ENCODE assay signal across 1 cellular context in the genomic region with DNA sequence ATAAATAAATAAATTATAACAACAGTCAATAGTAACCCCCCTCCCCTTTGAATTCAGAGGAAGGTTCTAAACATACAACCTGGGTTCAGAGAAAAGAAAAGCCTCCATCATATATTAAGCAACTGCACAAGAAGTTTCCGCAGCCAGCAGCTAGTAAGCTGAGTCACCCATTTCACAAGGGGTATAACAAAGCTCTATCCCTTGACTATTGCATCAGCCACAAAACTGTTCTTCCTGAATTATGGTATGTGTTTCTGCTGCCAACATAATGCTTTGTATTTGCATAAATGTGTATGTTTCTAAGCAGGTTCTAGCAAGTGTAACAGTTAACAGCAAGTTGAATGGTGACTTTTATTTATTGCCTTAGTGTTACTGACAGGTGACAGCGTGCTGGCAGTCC.
TF ChIP-seq lines count a peak whose summit lies in the region.

No MANE protein-coding gene starts in this region.

TF ChIP-seq in GM23338, 12 proteins besides CTCF, POLR2A, EP300 and RAD21 (continued from another document):
- TF ChIP-seq, protein P1, sequence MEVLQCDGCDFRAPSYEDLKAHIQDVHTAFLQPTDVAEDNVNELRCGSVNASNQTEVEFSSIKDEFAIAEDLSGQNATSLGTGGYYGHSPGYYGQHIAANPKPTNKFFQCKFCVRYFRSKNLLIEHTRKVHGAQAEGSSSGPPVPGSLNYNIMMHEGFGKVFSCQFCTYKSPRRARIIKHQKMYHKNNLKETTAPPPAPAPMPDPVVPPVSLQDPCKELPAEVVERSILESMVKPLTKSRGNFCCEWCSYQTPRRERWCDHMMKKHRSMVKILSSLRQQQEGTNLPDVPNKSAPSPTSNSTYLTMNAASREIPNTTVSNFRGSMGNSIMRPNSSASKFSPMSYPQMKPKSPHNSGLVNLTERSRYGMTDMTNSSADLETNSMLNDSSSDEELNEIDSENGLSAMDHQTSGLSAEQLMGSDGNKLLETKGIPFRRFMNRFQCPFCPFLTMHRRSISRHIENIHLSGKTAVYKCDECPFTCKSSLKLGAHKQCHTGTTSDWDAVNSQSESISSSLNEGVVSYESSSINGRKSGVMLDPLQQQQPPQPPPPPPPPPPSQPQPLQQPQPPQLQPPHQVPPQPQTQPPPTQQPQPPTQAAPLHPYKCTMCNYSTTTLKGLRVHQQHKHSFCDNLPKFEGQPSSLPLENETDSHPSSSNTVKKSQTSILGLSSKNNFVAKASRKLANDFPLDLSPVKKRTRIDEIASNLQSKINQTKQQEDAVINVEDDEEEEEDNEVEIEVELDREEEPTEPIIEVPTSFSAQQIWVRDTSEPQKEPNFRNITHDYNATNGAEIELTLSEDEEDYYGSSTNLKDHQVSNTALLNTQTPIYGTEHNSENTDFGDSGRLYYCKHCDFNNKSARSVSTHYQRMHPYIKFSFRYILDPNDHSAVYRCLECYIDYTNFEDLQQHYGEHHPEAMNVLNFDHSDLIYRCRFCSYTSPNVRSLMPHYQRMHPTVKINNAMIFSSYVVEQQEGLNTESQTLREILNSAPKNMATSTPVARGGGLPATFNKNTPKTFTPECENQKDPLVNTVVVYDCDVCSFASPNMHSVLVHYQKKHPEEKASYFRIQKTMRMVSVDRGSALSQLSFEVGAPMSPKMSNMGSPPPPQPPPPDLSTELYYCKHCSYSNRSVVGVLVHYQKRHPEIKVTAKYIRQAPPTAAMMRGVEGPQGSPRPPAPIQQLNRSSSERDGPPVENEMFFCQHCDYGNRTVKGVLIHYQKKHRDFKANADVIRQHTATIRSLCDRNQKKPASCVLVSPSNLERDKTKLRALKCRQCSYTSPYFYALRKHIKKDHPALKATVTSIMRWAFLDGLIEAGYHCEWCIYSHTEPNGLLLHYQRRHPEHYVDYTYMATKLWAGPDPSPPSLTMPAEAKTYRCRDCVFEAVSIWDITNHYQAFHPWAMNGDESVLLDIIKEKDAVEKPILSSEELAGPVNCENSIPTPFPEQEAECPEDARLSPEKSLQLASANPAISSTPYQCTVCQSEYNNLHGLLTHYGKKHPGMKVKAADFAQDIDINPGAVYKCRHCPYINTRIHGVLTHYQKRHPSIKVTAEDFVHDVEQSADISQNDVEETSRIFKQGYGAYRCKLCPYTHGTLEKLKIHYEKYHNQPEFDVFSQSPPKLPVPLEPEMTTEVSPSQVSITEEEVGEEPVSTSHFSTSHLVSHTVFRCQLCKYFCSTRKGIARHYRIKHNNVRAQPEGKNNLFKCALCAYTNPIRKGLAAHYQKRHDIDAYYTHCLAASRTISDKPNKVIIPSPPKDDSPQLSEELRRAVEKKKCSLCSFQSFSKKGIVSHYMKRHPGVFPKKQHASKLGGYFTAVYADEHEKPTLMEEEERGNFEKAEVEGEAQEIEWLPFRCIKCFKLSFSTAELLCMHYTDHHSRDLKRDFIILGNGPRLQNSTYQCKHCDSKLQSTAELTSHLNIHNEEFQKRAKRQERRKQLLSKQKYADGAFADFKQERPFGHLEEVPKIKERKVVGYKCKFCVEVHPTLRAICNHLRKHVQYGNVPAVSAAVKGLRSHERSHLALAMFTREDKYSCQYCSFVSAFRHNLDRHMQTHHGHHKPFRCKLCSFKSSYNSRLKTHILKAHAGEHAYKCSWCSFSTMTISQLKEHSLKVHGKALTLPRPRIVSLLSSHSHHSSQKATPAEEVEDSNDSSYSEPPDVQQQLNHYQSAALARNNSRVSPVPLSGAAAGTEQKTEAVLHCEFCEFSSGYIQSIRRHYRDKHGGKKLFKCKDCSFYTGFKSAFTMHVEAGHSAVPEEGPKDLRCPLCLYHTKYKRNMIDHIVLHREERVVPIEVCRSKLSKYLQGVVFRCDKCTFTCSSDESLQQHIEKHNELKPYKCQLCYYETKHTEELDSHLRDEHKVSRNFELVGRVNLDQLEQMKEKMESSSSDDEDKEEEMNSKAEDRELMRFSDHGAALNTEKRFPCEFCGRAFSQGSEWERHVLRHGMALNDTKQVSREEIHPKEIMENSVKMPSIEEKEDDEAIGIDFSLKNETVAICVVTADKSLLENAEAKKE (CRISPR knock-in tag; IDR thresholded peaks at IDR 0.05), result no peak
- TF ChIP-seq, protein P2, sequence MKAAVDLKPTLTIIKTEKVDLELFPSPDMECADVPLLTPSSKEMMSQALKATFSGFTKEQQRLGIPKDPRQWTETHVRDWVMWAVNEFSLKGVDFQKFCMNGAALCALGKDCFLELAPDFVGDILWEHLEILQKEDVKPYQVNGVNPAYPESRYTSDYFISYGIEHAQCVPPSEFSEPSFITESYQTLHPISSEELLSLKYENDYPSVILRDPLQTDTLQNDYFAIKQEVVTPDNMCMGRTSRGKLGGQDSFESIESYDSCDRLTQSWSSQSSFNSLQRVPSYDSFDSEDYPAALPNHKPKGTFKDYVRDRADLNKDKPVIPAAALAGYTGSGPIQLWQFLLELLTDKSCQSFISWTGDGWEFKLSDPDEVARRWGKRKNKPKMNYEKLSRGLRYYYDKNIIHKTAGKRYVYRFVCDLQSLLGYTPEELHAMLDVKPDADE (IDR thresholded peaks at IDR 0.05), result no peak
- TF ChIP-seq EZH2phosphoT487 (IDR thresholded peaks at IDR 0.05; ENCODE audit: unreplicated experiment) (no peak), JUNB (IDR thresholded peaks at IDR 0.05; ENCODE audit: unreplicated experiment) (no peak), NANOG (IDR thresholded peaks at IDR 0.05; ENCODE audit: borderline replicate concordance) (no peak)
TF ChIP-seq in GM23338: peak in this region for 0.
